ENCODE assay signal across 1 cellular context in the genomic region with DNA sequence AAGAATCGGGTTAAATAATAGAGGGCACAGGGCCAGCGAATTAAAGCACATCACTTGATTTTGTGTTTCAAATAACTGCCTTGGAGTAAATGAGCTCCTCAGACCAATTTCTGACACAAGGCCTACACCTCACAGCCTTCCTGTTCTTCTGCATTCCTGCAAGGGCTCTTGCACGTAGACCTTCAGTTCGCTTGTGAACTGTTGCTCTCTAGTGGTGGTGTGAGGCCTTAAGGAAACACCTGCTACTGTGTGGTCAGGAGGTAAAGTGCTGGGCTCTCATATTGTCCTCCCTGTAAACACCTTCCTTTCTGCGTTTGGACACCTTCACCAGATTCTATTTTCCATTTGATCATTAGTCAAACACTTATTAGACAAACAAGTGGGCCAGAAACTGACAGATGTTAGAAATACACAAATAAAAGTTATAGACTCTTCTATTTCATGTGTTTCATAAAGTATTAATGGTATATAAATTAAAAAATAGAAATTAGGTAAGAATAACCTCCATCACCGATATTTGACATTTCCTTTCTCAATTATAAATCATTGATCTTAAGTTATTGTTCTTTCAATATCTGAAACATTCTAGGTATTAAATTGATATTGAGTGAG.
TF ChIP-seq lines count a peak whose summit lies in the region.

No MANE protein-coding gene starts in this region.

TF ChIP-seq in K562, 482 proteins besides CTCF, POLR2A, EP300 and RAD21 (continued from another document):
- TF ChIP-seq PRDM10 (IDR thresholded peaks at IDR 0.05; ENCODE audit: partially characterized antibody): no peak
- TF ChIP-seq NRF1 (conservative IDR thresholded peaks at IDR 0.05 in 1 of 2, IDR thresholded peaks at IDR 0.05 in 1 of 2): no peak
- no peak for TF ChIP-seq NELFE (IDR thresholded peaks at IDR 0.05; ENCODE audit: insufficient read depth, insufficient read length)
- TF ChIP-seq SMC3 (conservative IDR thresholded peaks at IDR 0.05; ENCODE audit: insufficient read depth, low read depth, low read length): peak; percentile 85
- TF ChIP-seq ZEB2 (IDR thresholded peaks at IDR 0.05): peak; percentile 45; the same call in 1 of the 2 replicates
- no peak for TF ChIP-seq SMARCA5 (IDR thresholded peaks at IDR 0.05)
- TF ChIP-seq, protein P1, sequence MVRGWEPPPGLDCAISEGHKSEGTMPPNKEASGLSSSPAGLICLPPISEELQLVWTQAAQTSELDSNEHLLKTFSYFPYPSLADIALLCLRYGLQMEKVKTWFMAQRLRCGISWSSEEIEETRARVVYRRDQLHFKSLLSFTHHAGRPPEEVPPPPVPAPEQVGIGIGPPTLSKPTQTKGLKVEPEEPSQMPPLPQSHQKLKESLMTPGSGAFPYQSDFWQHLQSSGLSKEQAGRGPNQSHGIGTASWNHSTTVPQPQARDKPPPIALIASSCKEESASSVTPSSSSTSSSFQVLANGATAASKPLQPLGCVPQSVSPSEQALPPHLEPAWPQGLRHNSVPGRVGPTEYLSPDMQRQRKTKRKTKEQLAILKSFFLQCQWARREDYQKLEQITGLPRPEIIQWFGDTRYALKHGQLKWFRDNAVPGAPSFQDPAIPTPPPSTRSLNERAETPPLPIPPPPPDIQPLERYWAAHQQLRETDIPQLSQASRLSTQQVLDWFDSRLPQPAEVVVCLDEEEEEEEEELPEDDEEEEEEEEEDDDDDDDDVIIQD (CRISPR knock-in tag; IDR thresholded peaks at IDR 0.05): no peak
- TF ChIP-seq MLLT1 (IDR thresholded peaks at IDR 0.05): 0 out of 4 replicates have a peak, but pooled peaks of 1 of the 2 experiments have one; percentile 23
- TF ChIP-seq, protein P2, sequence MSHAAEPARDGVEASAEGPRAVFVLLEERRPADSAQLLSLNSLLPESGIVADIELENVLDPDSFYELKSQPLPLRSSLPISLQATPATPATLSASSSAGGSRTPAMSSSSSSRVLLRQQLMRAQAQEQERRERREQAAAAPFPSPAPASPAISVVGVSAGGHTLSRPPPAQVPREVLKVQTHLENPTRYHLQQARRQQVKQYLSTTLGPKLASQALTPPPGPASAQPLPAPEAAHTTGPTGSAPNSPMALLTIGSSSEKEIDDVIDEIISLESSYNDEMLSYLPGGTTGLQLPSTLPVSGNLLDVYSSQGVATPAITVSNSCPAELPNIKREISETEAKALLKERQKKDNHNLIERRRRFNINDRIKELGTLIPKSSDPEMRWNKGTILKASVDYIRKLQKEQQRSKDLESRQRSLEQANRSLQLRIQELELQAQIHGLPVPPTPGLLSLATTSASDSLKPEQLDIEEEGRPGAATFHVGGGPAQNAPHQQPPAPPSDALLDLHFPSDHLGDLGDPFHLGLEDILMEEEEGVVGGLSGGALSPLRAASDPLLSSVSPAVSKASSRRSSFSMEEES (CRISPR knock-in tag; IDR thresholded peaks at IDR 0.05): no peak
- TF ChIP-seq CEBPB (tag; IDR thresholded peaks at IDR 0.05): 0 out of 2 replicates have a peak, but pooled peaks have one; percentile 11
- no peak for TF ChIP-seq CHD1 (IDR thresholded peaks at IDR 0.05; ENCODE audit: low read length)
- peak; percentile 20 to 33; a peak in 1 of 4 replicates for TF ChIP-seq FOXK2 (conservative IDR thresholded peaks at IDR 0.05 in 1 of 2, IDR thresholded peaks at IDR 0.05 in 1 of 2; ENCODE audit: low read depth in 2 of 2)
- TF ChIP-seq CHAMP1 (IDR thresholded peaks at IDR 0.05): peak; percentile 44; the same call in 1 of the 2 replicates
- TF ChIP-seq POLR2AphosphoS5 (IDR thresholded peaks at IDR 0.05; ENCODE audit: control insufficient read depth, insufficient read depth, low read depth, low read length): no peak
- TF ChIP-seq ETV1 (tag; conservative IDR thresholded peaks at IDR 0.05; ENCODE audit: low read depth): peak; percentile 59
- peak; percentile 91 for TF ChIP-seq DEAF1 (CRISPR knock-in tag; IDR thresholded peaks at IDR 0.05)
- TF ChIP-seq, protein P3, sequence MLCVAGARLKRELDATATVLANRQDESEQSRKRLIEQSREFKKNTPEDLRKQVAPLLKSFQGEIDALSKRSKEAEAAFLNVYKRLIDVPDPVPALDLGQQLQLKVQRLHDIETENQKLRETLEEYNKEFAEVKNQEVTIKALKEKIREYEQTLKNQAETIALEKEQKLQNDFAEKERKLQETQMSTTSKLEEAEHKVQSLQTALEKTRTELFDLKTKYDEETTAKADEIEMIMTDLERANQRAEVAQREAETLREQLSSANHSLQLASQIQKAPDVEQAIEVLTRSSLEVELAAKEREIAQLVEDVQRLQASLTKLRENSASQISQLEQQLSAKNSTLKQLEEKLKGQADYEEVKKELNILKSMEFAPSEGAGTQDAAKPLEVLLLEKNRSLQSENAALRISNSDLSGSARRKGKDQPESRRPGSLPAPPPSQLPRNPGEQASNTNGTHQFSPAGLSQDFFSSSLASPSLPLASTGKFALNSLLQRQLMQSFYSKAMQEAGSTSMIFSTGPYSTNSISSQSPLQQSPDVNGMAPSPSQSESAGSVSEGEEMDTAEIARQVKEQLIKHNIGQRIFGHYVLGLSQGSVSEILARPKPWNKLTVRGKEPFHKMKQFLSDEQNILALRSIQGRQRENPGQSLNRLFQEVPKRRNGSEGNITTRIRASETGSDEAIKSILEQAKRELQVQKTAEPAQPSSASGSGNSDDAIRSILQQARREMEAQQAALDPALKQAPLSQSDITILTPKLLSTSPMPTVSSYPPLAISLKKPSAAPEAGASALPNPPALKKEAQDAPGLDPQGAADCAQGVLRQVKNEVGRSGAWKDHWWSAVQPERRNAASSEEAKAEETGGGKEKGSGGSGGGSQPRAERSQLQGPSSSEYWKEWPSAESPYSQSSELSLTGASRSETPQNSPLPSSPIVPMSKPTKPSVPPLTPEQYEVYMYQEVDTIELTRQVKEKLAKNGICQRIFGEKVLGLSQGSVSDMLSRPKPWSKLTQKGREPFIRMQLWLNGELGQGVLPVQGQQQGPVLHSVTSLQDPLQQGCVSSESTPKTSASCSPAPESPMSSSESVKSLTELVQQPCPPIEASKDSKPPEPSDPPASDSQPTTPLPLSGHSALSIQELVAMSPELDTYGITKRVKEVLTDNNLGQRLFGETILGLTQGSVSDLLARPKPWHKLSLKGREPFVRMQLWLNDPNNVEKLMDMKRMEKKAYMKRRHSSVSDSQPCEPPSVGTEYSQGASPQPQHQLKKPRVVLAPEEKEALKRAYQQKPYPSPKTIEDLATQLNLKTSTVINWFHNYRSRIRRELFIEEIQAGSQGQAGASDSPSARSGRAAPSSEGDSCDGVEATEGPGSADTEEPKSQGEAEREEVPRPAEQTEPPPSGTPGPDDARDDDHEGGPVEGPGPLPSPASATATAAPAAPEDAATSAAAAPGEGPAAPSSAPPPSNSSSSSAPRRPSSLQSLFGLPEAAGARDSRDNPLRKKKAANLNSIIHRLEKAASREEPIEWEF (CRISPR knock-in tag; IDR thresholded peaks at IDR 0.05): 0 out of 2 replicates have a peak, but pooled peaks have one; percentile 27
- TF ChIP-seq ARID2 (IDR thresholded peaks at IDR 0.05): peak; percentile 88
- TF ChIP-seq CREM (IDR thresholded peaks at IDR 0.05; ENCODE audit: low read depth): 0 out of 2 replicates have a peak, but pooled peaks have one; percentile 30
- TF ChIP-seq SOX6 (IDR thresholded peaks at IDR 0.05): 0 out of 2 replicates have a peak, but pooled peaks have one; percentile 31
- peak; percentile 63; the same call in 1 of the 2 replicates for TF ChIP-seq CC2D1A (IDR thresholded peaks at IDR 0.05)
- TF ChIP-seq C11orf30 (IDR thresholded peaks at IDR 0.05; ENCODE audit: low read depth): no peak
- peak; percentile 88 for TF ChIP-seq TEAD2 (tag; IDR thresholded peaks at IDR 0.05)
